Comparison of ENCODE assay signal across 20 cellular contexts in the genomic region with DNA sequence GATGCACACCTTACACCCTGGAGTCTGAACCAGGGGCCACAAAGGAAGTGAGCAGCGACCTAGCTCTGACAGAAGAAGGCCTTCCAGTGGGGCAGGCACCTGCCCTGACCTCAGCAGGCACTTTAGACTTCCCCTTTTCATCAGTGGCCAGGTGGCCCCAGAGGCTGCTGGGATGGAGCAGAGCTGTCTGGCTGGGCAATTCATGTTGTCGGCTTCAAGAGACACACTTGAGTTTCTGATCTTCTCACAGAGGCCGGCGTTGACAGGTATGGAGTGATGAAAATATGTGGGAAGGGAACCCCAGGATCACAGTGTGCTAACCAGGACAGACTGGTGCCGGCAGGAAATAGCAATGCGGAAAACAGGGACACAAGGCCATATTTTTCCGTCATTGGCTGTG.
"Had no signal": no experiment of that assay in that cellular context is flagged by ENCODE, and none has a peak within 500 bp of the region (broad histone marks: within the 10 kb centered on the region; RNA-seq: fewer than 3 reads in every experiment).

No MANE protein-coding gene starts in this region.

- H3K27me3 Mint-ChIP-seq: effector memory CD8-positive, alpha-beta T cell; naive B cell; stimulated activated memory B cell treated with anti-CD40 and anti-IgM and Interleukin-4, amounts not matched to agents 10 μg/mL and 1 μg/mL and 100 μg/mL, for 72 hours had no signal

- H3K9me3 Mint-ChIP-seq: activated T-cell treated with anti-CD3 and anti-CD28 coated beads, Interleukin-2, amount 50 U/mL, for 72 hours; stimulated activated memory B cell treated with anti-CD40 and anti-IgM and Interleukin-4, amounts not matched to agents 10 μg/mL and 1 μg/mL and 100 μg/mL, for 72 hours had no signal

- H3K4me3 Mint-ChIP-seq: activated T-cell treated with anti-CD3 and anti-CD28 coated beads, Interleukin-2, amount 50 U/mL, for 72 hours; effector memory CD8-positive, alpha-beta T cell; naive B cell; stimulated activated memory B cell treated with anti-CD40 and anti-IgM and Interleukin-4, amounts not matched to agents 10 μg/mL and 1 μg/mL and 100 μg/mL, for 72 hours had no signal

- H3K4me1 Mint-ChIP-seq: naive B cell; stimulated activated memory B cell treated with anti-CD40 and anti-IgM and Interleukin-4, amounts not matched to agents 10 μg/mL and 1 μg/mL and 100 μg/mL, for 72 hours had no signal

- H3K27ac Mint-ChIP-seq: activated T-cell treated with anti-CD3 and anti-CD28 coated beads, Interleukin-2, amount 50 U/mL, for 72 hours; effector memory CD8-positive, alpha-beta T cell; naive B cell; stimulated activated memory B cell treated with anti-CD40 and anti-IgM and Interleukin-4, amounts not matched to agents 10 μg/mL and 1 μg/mL and 100 μg/mL, for 72 hours had no signal

- ATAC-seq: activated T-cell treated with anti-CD3 and anti-CD28 coated beads, Interleukin-2, amount 50 U/mL, for 72 hours; effector memory CD8-positive, alpha-beta T cell; left lobe of liver; psoas muscle; sciatic nerve; stimulated activated memory B cell treated with anti-CD40 and anti-IgM and Interleukin-4, amounts not matched to agents 10 μg/mL and 1 μg/mL and 100 μg/mL, for 72 hours had no signal

- H3K36me3 Mint-ChIP-seq: naive B cell; stimulated activated memory B cell treated with anti-CD40 and anti-IgM and Interleukin-4, amounts not matched to agents 10 μg/mL and 1 μg/mL and 100 μg/mL, for 72 hours had no signal

- H3K27me3 ChIP-seq: ascending aorta, breast epithelium, ovary had no signal

- H3K27ac ChIP-seq: ascending aorta, breast epithelium, ovary, psoas muscle, VCaP had no signal

- DNase-seq: activated CD4-positive, alpha-beta T cell treated with anti-CD3 and anti-CD28 coated beads, Interleukin-2, amount 50 U/mL, for 4 hours; activated effector memory CD4-positive, alpha-beta T cell treated with anti-CD3 and anti-CD28 coated beads, Interleukin-2, amount 50 U/mL, for 16 hours; activated naive CD4-positive, alpha-beta T cell treated with anti-CD3 and anti-CD28 coated beads, Interleukin-2, amount 50 U/mL, for 16 hours; activated T-cell treated with anti-CD3 and anti-CD28 coated beads, Interleukin-2, amount 50 U/mL, for 72 hours; dermis blood vessel endothelial cell; effector memory CD8-positive, alpha-beta T cell; foreskin fibroblast; hippocampal formation; naive B cell; ovary; psoas muscle; stimulated activated CD4-positive, alpha-beta T cell treated with anti-CD3 and anti-CD28 coated beads, Interleukin-4, amount 100 ng/mL, for 4 hours; SW 1271; T-helper 2 cell had no signal

- H3K4me3 ChIP-seq: ascending aorta, breast epithelium, ovary, psoas muscle had no signal
